Comparison of ENCODE assay signal across 20 cellular contexts in the genomic region with DNA sequence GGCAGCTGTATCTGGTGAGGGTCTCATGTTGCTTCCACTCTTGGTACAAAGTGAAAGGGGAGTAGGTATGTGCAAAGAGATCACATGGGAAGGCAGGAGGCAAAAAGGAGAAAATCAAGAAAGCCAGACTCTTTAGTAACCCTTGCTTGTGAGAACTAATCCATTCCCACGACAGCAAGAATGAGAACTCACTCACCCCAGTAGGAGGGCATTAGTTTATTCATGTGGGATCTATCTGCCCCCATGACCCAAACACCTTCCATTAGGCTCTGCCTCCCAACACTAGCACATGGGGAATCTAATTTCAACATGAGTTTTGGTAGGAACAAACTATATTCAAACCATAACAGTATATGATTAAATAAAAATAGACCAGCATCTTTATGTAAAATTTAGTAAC. TPM values are rescaled to one million over a fixed set of nuclear protein-coding genes. Genes with fewer than 3 reads are reported as not detected.
DNase-seq lines count a peak whose midpoint lies in the region; ATAC-seq and TF ChIP-seq lines count a peak whose summit lies in the region.
"Had no signal": no experiment of that assay in that cellular context is flagged by ENCODE, and none has a peak within 500 bp of the region (broad histone marks: within the 10 kb centered on the region; RNA-seq: fewer than 3 reads in every experiment).

No MANE protein-coding gene starts in this region.

- no peak overlapping the region for H2BK120ac ChIP-seq in mesendoderm (ENCODE audit: low read depth, low read length)

- no peak overlapping the region for H2BK5ac ChIP-seq in mesendoderm (ENCODE audit: low read length)

- peaks cover 15% of the 10 kb centered on the region; the same call in 1 of the 2 replicates for H3K9me3 ChIP-seq in NT2/D1 (ENCODE audit: insufficient read depth, low read length)

- WGBS in mesendoderm (ENCODE audit: extremely low coverage, insufficient coverage, low lambda C conversion rate) = no CpG with 5 or more reads among the region's 1 CpG

- no peak overlapping the region for H2BK15ac ChIP-seq in mesendoderm (replicated peaks; ENCODE audit: low read depth)

- H3K9me3 Mint-ChIP-seq in naive thymus-derived CD8-positive, alpha-beta T cell = peaks cover 0 to 39% (median 11%) of the 10 kb centered on the region in 9 donors

- H4K8ac ChIP-seq in mesendoderm (ENCODE audit: low read depth, low read length) = no peak overlapping the region

- H3K4ac ChIP-seq in mesendoderm (ENCODE audit: low read depth, low read length) = no peak overlapping the region

- no peak overlapping the region for H3K18ac ChIP-seq in mesendoderm (ENCODE audit: low read length)

- H3K79me2 ChIP-seq in mesendoderm (ENCODE audit: control insufficient read depth, insufficient read depth, low read length) = no peaks in the 10 kb centered on the region

- no peak overlapping the region for H3K4me3 Mint-ChIP-seq in naive thymus-derived CD8-positive, alpha-beta T cell

- in situ Hi-C loops in G401 (cut with HindIII; ENCODE audit: low sequenced_read_pairs) = no loop called here

- H3K27me3 Mint-ChIP-seq in naive thymus-derived CD8-positive, alpha-beta T cell = no peaks in the 10 kb centered on the region

- TF ChIP-seq CTCF in choroid plexus epithelial cell (conservative IDR thresholded peaks at IDR 0.05; ENCODE audit: low read depth, low read length) = no peak

- H3K27me3 ChIP-seq in NT2/D1 (ENCODE audit: insufficient read depth, insufficient read length) = no peaks in the 10 kb centered on the region
- no peaks in the 10 kb centered on the region for H3K27me3 ChIP-seq in mesendoderm (ENCODE audit: insufficient read depth, low read length, poor library complexity)

- DNase-seq in G401 (ENCODE audit: low spot score) (peak; percentile 8), NT2/D1 (ENCODE audit: low read depth, low spot score) (peak; percentile 38), choroid plexus epithelial cell (ENCODE audit: low read depth) (peak; percentile 29), mesendoderm (peak; percentile 23)
- no peak for DNase-seq in naive thymus-derived CD8-positive, alpha-beta T cell
- DNase-seq: DMS153, HCEC 1CT, NCI-H1048, NCI-H1417 treated with DMSO at 0.1 percent for 48 hours, NCI-H1694 treated with DMSO at 0.1 percent for 48 hours, NCI-H2081, NCI-H2227 treated with DMSO at 0.1 percent for 48 hours, NCI-H510A, NCI-H69, OCI-M1, SIG-M5 had no signal

- H3K27ac ChIP-seq in mesendoderm (ENCODE audit: low read depth, low read length) = no peak overlapping the region
- H3K27ac ChIP-seq: HL-60, SK-N-MC had no signal

- POLR2A ChIA-PET in naive thymus-derived CD8-positive, alpha-beta T cell (lab: Charles Lee) = no interaction called here

- H2AK5ac ChIP-seq in mesendoderm (ENCODE audit: low read length) = no peak overlapping the region

- H3K9ac ChIP-seq in NT2/D1 (ENCODE audit: insufficient read length, low read depth) (no peak overlapping the region), mesendoderm (ENCODE audit: low read length) (no peak overlapping the region)

- no peak overlapping the region for H3K4me2 ChIP-seq in mesendoderm (ENCODE audit: low read length)

- peaks cover 33% of the 10 kb centered on the region for H3K36me3 ChIP-seq in NT2/D1 (ENCODE audit: insufficient read depth, insufficient read length, low read length)
- no peaks in the 10 kb centered on the region for H3K36me3 ChIP-seq in mesendoderm (ENCODE audit: control insufficient read depth, insufficient read depth, low read length)

- H3K4me1 ChIP-seq in NT2/D1 (ENCODE audit: insufficient read depth, insufficient read length) (no peaks in the 10 kb centered on the region), mesendoderm (ENCODE audit: control insufficient read depth, low read depth, low read length) (no peaks in the 10 kb centered on the region)

- H3K4me1 Mint-ChIP-seq in naive thymus-derived CD8-positive, alpha-beta T cell = peaks cover 0 to 2% (median 0%) of the 10 kb centered on the region in 4 donors

- no peak overlapping the region for H3K56ac ChIP-seq in mesendoderm (ENCODE audit: low read length)

- no peak overlapping the region for H3K27ac Mint-ChIP-seq in naive thymus-derived CD8-positive, alpha-beta T cell

- no peaks in the 10 kb centered on the region for H3K79me1 ChIP-seq in mesendoderm (ENCODE audit: low read length)

- no peak overlapping the region for H4K5ac ChIP-seq in mesendoderm (ENCODE audit: low read length)

- no peak for ATAC-seq in HG03571 (IDR thresholded peaks at IDR 0.05; ENCODE audit: unreplicated experiment)
- ATAC-seq in naive thymus-derived CD8-positive, alpha-beta T cell = no peak
- no peak for ATAC-seq in HG02938 (IDR thresholded peaks at IDR 0.05; ENCODE audit: unreplicated experiment)

- peaks cover 51 to 76% (median 67%) of the 10 kb centered on the region in 3 donors for H3K36me3 Mint-ChIP-seq in naive thymus-derived CD8-positive, alpha-beta T cell

- H3K4me3 ChIP-seq in NT2/D1 (ENCODE audit: insufficient read length, low read depth) = no peak overlapping the region
- no peak overlapping the region for H3K4me3 ChIP-seq in choroid plexus epithelial cell (ENCODE audit: low read depth, low read length)
- H3K4me3 ChIP-seq in mesendoderm (ENCODE audit: low read length) = no peak overlapping the region
- H3K4me3 ChIP-seq: SK-N-MC had no signal

- H3K23ac ChIP-seq in mesendoderm (ENCODE audit: low read length) = no peak overlapping the region

RNA-seq across cellular contexts. Expression of gene ZNHIT6, which starts 57.6 kb away (rescaled TPM):
- total RNA-seq in G401 (2014; rRNA removed; shearing (Covaris generic)) = 4.4 and 10.2 TPM in 2 replicates
- 15.2 TPM for polyA plus RNA-seq in mesendoderm (2013, experiment 1 of 2)
- 15.9 TPM for polyA plus RNA-seq in mesendoderm (2013, experiment 2 of 2)
- 10 to 100 TPM; 25.8 to 26.1 TPM for total RNA-seq in naive thymus-derived CD8-positive, alpha-beta T cell
- 10 to 100 TPM; 19.0 to 23.3 (median 23.2) TPM for polyA plus RNA-seq in naive thymus-derived CD8-positive, alpha-beta T cell

Comparison
In these comparisons a context has a peak if more than half of its experiments do, and no peak if none do; other contexts are left out.
1. DNase-seq: peak in G401 (single experiment), NT2/D1 (single experiment), choroid plexus epithelial cell (single experiment) and mesendoderm (single experiment); none in naive thymus-derived CD8-positive, alpha-beta T cell (0 of 10).